In genomic region chr16:50275428-50276127, GRCh38 we compare ENCODE assay signal across 13 cellular contexts. TPM values are rescaled to one million over a fixed set of nuclear protein-coding genes. Genes with fewer than 3 reads are reported as not detected.
A peak's percentile ranks its signal among the peaks of the same experiment; 100 is the strongest.
DNase-seq lines count a peak whose midpoint lies in the region; ATAC-seq and TF ChIP-seq lines count a peak whose summit lies in the region.
"Had no signal": no experiment of that assay in that cellular context is flagged by ENCODE, and none has a peak within 500 bp of the region (broad histone marks: within the 10 kb centered on the region; RNA-seq: fewer than 3 reads in every experiment).

No MANE protein-coding gene starts in this region.

- CTCF ChIA-PET in PC-3 (lab: Charles Lee) = interaction anchor here (0.6 kb wide), 1 partner anchor 11 kb away, joined by 6 read pairs; no protein-coding TSS in a partner anchor

- ATAC-seq in PC-3 = no peak
- ATAC-seq: SK-N-SH treated with all-trans-retinoic acid at 6 μM for 48 hours had no signal

- H3K36me3 Mint-ChIP-seq in activated T-cell treated with anti-CD3 and anti-CD28 coated beads, Interleukin-2, amount 50 U/mL, for 24 hours (ENCODE audit: low read depth) = peaks cover 76% of the 10 kb centered on the region
- peaks cover 85% of the 10 kb centered on the region for H3K36me3 Mint-ChIP-seq in dendritic cell treated with granulocyte-macrophage colony-stimulating factor and Interleukin-4, amounts not matched to agents 40 ng/mL and 50 ng/mL, for 4 days (ENCODE audit: low read depth)

- H3K27me3 ChIP-seq in OCI-LY1 (ENCODE audit: insufficient read depth, low read length) (no peaks in the 10 kb centered on the region), PC-3 (ENCODE audit: low read length) (no peaks in the 10 kb centered on the region)

- H3F3A ChIP-seq in OCI-LY1 (ENCODE audit: insufficient read depth, low read length) (no peaks in the 10 kb centered on the region), PC-3 (ENCODE audit: low read length, unreplicated experiment) (no peaks in the 10 kb centered on the region)

- H3K9me3 ChIP-seq in OCI-LY1 (ENCODE audit: low read length) (no peaks in the 10 kb centered on the region), PC-3 (ENCODE audit: low read length) (no peaks in the 10 kb centered on the region)

- H3K79me2 ChIP-seq in OCI-LY1 (ENCODE audit: insufficient read depth, low read length) (peaks cover 5% of the 10 kb centered on the region; the same call in 1 of the 2 replicates), PC-3 (ENCODE audit: low read length) (no peaks in the 10 kb centered on the region)

- DNase-seq in activated T-cell treated with anti-CD3 and anti-CD28 coated beads, Interleukin-2, amount 50 U/mL, for 24 hours = no peak
- no peak for DNase-seq in activated T-cell treated with anti-CD3 and anti-CD28 coated beads, Interleukin-2, amount 50 U/mL, for 48 hours
- DNase-seq in substantia nigra (lab: John Stamatoyannopoulos, UW) = no peak
- DNase-seq in PC-3 = no peak
- DNase-seq in cerebellum (ENCODE audit: low spot score) = no peak
- DNase-seq in NCI-H446 (lab: John Stamatoyannopoulos, UW) = no peak
- DNase-seq: activated CD8-positive, alpha-beta memory T cell treated with anti-CD3 and anti-CD28 coated beads for 24 hours; H9; KBM-7; NCI-H345 had no signal

- H4K20me1 ChIP-seq in OCI-LY1 (ENCODE audit: insufficient read depth, low read length) (no peaks in the 10 kb centered on the region), PC-3 (ENCODE audit: low read length) (no peaks in the 10 kb centered on the region)

- H3K4me1 Mint-ChIP-seq in activated T-cell treated with anti-CD3 and anti-CD28 coated beads, Interleukin-2, amount 50 U/mL, for 24 hours (ENCODE audit: low read depth) = peaks cover 98% of the 10 kb centered on the region
- H3K4me1 Mint-ChIP-seq in dendritic cell treated with granulocyte-macrophage colony-stimulating factor and Interleukin-4, amounts not matched to agents 40 ng/mL and 50 ng/mL, for 4 days (ENCODE audit: low read depth) = peaks cover 91% of the 10 kb centered on the region

- H3K27ac Mint-ChIP-seq in activated T-cell treated with anti-CD3 and anti-CD28 coated beads, Interleukin-2, amount 50 U/mL, for 24 hours = peak overlapping the region; percentile 98
- H3K27ac Mint-ChIP-seq in dendritic cell treated with granulocyte-macrophage colony-stimulating factor and Interleukin-4, amounts not matched to agents 40 ng/mL and 50 ng/mL, for 4 days = peak overlapping the region; percentile 90
- H3K27ac Mint-ChIP-seq: H9 had no signal

- H3K9me3 Mint-ChIP-seq in activated T-cell treated with anti-CD3 and anti-CD28 coated beads, Interleukin-2, amount 50 U/mL, for 24 hours = peaks cover 2% of the 10 kb centered on the region
- no peaks in the 10 kb centered on the region for H3K9me3 Mint-ChIP-seq in dendritic cell treated with granulocyte-macrophage colony-stimulating factor and Interleukin-4, amounts not matched to agents 40 ng/mL and 50 ng/mL, for 4 days

- H3K27ac ChIP-seq in OCI-LY1 (ENCODE audit: low read depth, low read length, poor library complexity, severe bottlenecking) = peak overlapping the region; percentile 80
- peak overlapping the region; percentile 74 for H3K27ac ChIP-seq in substantia nigra (ENCODE audit: low read depth, low read length, poor library complexity, severe bottlenecking)
- no peak overlapping the region for H3K27ac ChIP-seq in PC-3 (ENCODE audit: low read length)

- H3K4me1 ChIP-seq in OCI-LY1 (ENCODE audit: insufficient read depth, low read length, severe bottlenecking) (peaks cover 30% of the 10 kb centered on the region), PC-3 (ENCODE audit: insufficient read depth, low read length) (no peaks in the 10 kb centered on the region)

- H3K9ac ChIP-seq in OCI-LY1 (ENCODE audit: low read length) = peak overlapping the region; percentile 81; the same call in 1 of the 2 replicates
- no peak overlapping the region for H3K9ac ChIP-seq in PC-3 (ENCODE audit: low read length)

- H2AFZ ChIP-seq in OCI-LY1 (ENCODE audit: low read length) (no peak overlapping the region), PC-3 (ENCODE audit: low read length) (no peak overlapping the region)

- H3K4me3 ChIP-seq in OCI-LY1 (ENCODE audit: low read depth, low read length, poor library complexity, severe bottlenecking) = peak overlapping the region; percentile 69
- no peak overlapping the region for H3K4me3 ChIP-seq in PC-3 (ENCODE audit: low read length)

- peaks cover 2% of the 10 kb centered on the region; the same call in 1 of the 2 replicates for H3K36me3 ChIP-seq in OCI-LY1 (ENCODE audit: insufficient read depth, low read length)
- H3K36me3 ChIP-seq in PC-3 (ENCODE audit: low read depth, low read length) = no peaks in the 10 kb centered on the region

- POLR2A ChIA-PET in PC-3 (lab: Charles Lee; ENCODE audit: unreplicated experiment) = no interaction called here

- H3K4me2 ChIP-seq in OCI-LY1 (ENCODE audit: low read length) (peak overlapping the region; percentile 96), PC-3 (ENCODE audit: low read length) (no peak overlapping the region)

- no TSS peak for BruUV-seq in PC-3 (replicated peaks; lab: Mats Ljungman, UMichigan)

- H3K27me3 Mint-ChIP-seq in activated T-cell treated with anti-CD3 and anti-CD28 coated beads, Interleukin-2, amount 50 U/mL, for 24 hours = no peaks in the 10 kb centered on the region
- no peaks in the 10 kb centered on the region for H3K27me3 Mint-ChIP-seq in dendritic cell treated with granulocyte-macrophage colony-stimulating factor and Interleukin-4, amounts not matched to agents 40 ng/mL and 50 ng/mL, for 4 days

- intact Hi-C loops in dendritic cell treated with granulocyte-macrophage colony-stimulating factor and Interleukin-4, amounts not matched to agents 40 ng/mL and 50 ng/mL, for 4 days (cut with micrococcal nuclease) = loop anchor here (5.0 kb wide), 2 partner anchors 37 to 422 kb away; no protein-coding TSS in a partner anchor
- intact Hi-C loops in PC-3 (cut with micrococcal nuclease) = no loop called here

- H3K9me2 ChIP-seq in OCI-LY1 (ENCODE audit: low read depth, low read length) = no peaks in the 10 kb centered on the region
- no peaks in the 10 kb centered on the region for H3K9me2 ChIP-seq in PC-3 (replicated peaks; ENCODE audit: low read length)

- peak overlapping the region; percentile 89 for H3K4me3 Mint-ChIP-seq in activated T-cell treated with anti-CD3 and anti-CD28 coated beads, Interleukin-2, amount 50 U/mL, for 24 hours
- H3K4me3 Mint-ChIP-seq in dendritic cell treated with granulocyte-macrophage colony-stimulating factor and Interleukin-4, amounts not matched to agents 40 ng/mL and 50 ng/mL, for 4 days = peak overlapping the region; percentile 96
- H3K4me3 Mint-ChIP-seq: H9 had no signal

- TF ChIP-seq CTCF in OCI-LY1 (IDR thresholded peaks at IDR 0.05; ENCODE audit: low read length) (no peak), PC-3 (conservative IDR thresholded peaks at IDR 0.05; ENCODE audit: low read depth, low read length) (no peak)

RNA-seq across cellular contexts. Expression of gene ADCY7, which starts 9.2 kb away (rescaled TPM):
- 13.1 and 14.1 TPM in 2 replicates for total RNA-seq in PC-3 (2014; rRNA removed)
- 6.4 TPM for total RNA-seq in cerebellum
